ENCODE assay signal across 24 cellular contexts in genomic region chr7:98945852-98946251, GRCh38.
"Had no signal": no experiment of that assay in that cellular context is flagged by ENCODE, and none has a peak within 500 bp of the region (broad histone marks: within the 10 kb centered on the region; RNA-seq: fewer than 3 reads in every experiment).

No MANE protein-coding gene starts in this region.

- H3K27me3 ChIP-seq: adrenal gland, ascending aorta, colonic mucosa, dorsolateral prefrontal cortex, esophagus squamous epithelium, gastroesophageal sphincter, neutrophil, pancreas, right lobe of liver, transverse colon, vagina had no signal

- H3K4me3 ChIP-seq: adrenal gland, ascending aorta, colonic mucosa, dorsolateral prefrontal cortex, esophagus squamous epithelium, gastroesophageal sphincter, pancreas, right lobe of liver, skin epidermis, transverse colon, vagina had no signal

- DNase-seq: activated B cell treated with CpG ODN at 0.5 μM for 24 hours; activated CD4-positive, alpha-beta memory T cell treated with anti-CD3 and anti-CD28 coated beads for 36 hours; activated CD4-positive, alpha-beta T cell treated with anti-CD3 and anti-CD28 coated beads for 4 hours; activated gamma-delta T cell treated with Interleukin-2 at 50 U/mL for 16 hours; activated T-cell treated with anti-CD3 and anti-CD28 coated beads, Interleukin-2, amount 50 U/mL, for 72 hours; colonic mucosa; dorsolateral prefrontal cortex; esophagus squamous epithelium; naive thymus-derived CD8-positive, alpha-beta T cell; pancreas; right lobe of liver; stimulated activated CD4-positive, alpha-beta T cell treated with anti-CD3 and anti-CD28 coated beads, Interleukin-1b, Interleukin-23, amount 100 ng/mL, for 48 hours; T-cell; transverse colon had no signal

- FAIRE-seq: keratinocyte, pancreas had no signal

- H3K4me1 Mint-ChIP-seq: activated B cell treated with CpG ODN at 0.5 μM for 24 hours; activated naive CD4-positive, alpha-beta T cell treated with anti-CD3 and anti-CD28 coated beads, Interleukin-2, amount 50 U/mL, for 24 hours; mesothelial cell of epicardium had no signal

- H3K9me3 Mint-ChIP-seq: activated B cell treated with CpG ODN at 0.5 μM for 24 hours; activated CD4-positive, alpha-beta memory T cell treated with anti-CD3 and anti-CD28 coated beads for 36 hours; activated naive CD4-positive, alpha-beta T cell treated with anti-CD3 and anti-CD28 coated beads, Interleukin-2, amount 50 U/mL, for 24 hours; activated T-cell treated with anti-CD3 and anti-CD28 coated beads, Interleukin-2, amount 50 U/mL, for 72 hours; mesothelial cell of epicardium; naive thymus-derived CD8-positive, alpha-beta T cell; stimulated activated effector memory CD8-positive, alpha-beta T cell treated with anti-CD3 and anti-CD28 coated beads, Interleukin-12 subunit alpha, Interleukin-12 subunit beta, amount 100 ng/mL, for 72 hours; T-cell had no signal

- H3K4me3 Mint-ChIP-seq: activated B cell treated with CpG ODN at 0.5 μM for 24 hours; activated CD4-positive, alpha-beta memory T cell treated with anti-CD3 and anti-CD28 coated beads for 36 hours; activated naive CD4-positive, alpha-beta T cell treated with anti-CD3 and anti-CD28 coated beads, Interleukin-2, amount 50 U/mL, for 24 hours; activated T-cell treated with anti-CD3 and anti-CD28 coated beads, Interleukin-2, amount 50 U/mL, for 72 hours; mesothelial cell of epicardium; naive thymus-derived CD8-positive, alpha-beta T cell; stimulated activated effector memory CD8-positive, alpha-beta T cell treated with anti-CD3 and anti-CD28 coated beads, Interleukin-12 subunit alpha, Interleukin-12 subunit beta, amount 100 ng/mL, for 72 hours; T-cell had no signal

- H3K27ac ChIP-seq: adrenal gland, ascending aorta, colonic mucosa, dorsolateral prefrontal cortex, esophagus squamous epithelium, gastroesophageal sphincter, neutrophil, pancreas, right lobe of liver, skin epidermis, transverse colon, vagina had no signal

- H3K27ac Mint-ChIP-seq: activated B cell treated with CpG ODN at 0.5 μM for 24 hours; activated CD4-positive, alpha-beta memory T cell treated with anti-CD3 and anti-CD28 coated beads for 36 hours; activated naive CD4-positive, alpha-beta T cell treated with anti-CD3 and anti-CD28 coated beads, Interleukin-2, amount 50 U/mL, for 24 hours; activated T-cell treated with anti-CD3 and anti-CD28 coated beads, Interleukin-2, amount 50 U/mL, for 72 hours; mesothelial cell of epicardium; stimulated activated effector memory CD8-positive, alpha-beta T cell treated with anti-CD3 and anti-CD28 coated beads, Interleukin-12 subunit alpha, Interleukin-12 subunit beta, amount 100 ng/mL, for 72 hours; T-cell had no signal

- H3K9me3 ChIP-seq: adrenal gland, ascending aorta, colonic mucosa, esophagus squamous epithelium, gastroesophageal sphincter, neutrophil, pancreas, right lobe of liver, transverse colon, vagina had no signal

- ATAC-seq: gastroesophageal sphincter; naive thymus-derived CD8-positive, alpha-beta T cell; pancreas; right lobe of liver; stimulated activated effector memory CD8-positive, alpha-beta T cell treated with anti-CD3 and anti-CD28 coated beads, Interleukin-12 subunit alpha, Interleukin-12 subunit beta, amount 100 ng/mL, for 72 hours; T-cell had no signal

- H3K4me1 ChIP-seq: adrenal gland, ascending aorta, colonic mucosa, esophagus squamous epithelium, pancreas, right lobe of liver, vagina had no signal

- H3K27me3 Mint-ChIP-seq: activated B cell treated with CpG ODN at 0.5 μM for 24 hours; activated CD4-positive, alpha-beta memory T cell treated with anti-CD3 and anti-CD28 coated beads for 36 hours; activated naive CD4-positive, alpha-beta T cell treated with anti-CD3 and anti-CD28 coated beads, Interleukin-2, amount 50 U/mL, for 24 hours; naive thymus-derived CD8-positive, alpha-beta T cell; T-cell had no signal
